10 cellular contexts compared by ENCODE assay signal in genomic region chr7:22723642-22724041, GRCh38. TPM values are rescaled to one million over a fixed set of nuclear protein-coding genes. Genes with fewer than 3 reads are reported as not detected.
DNase-seq lines count a peak whose midpoint lies in the region; ATAC-seq, FAIRE-seq and TF ChIP-seq lines count a peak whose summit lies in the region.
"Had no signal": no experiment of that assay in that cellular context is flagged by ENCODE, and none has a peak within 500 bp of the region (broad histone marks: within the 10 kb centered on the region; RNA-seq: fewer than 3 reads in every experiment).

No MANE protein-coding gene starts in this region.

- H3K9me1 ChIP-seq in K562 (ENCODE audit: control insufficient read depth, insufficient read depth, low read length): no peaks in the 10 kb centered on the region

- no peak for TF ChIP-seq RAD21 in K562 (CRISPR knock-in tag; conservative IDR thresholded peaks at IDR 0.05 in 1 of 2, IDR thresholded peaks at IDR 0.05 in 1 of 2)

- POLR2A ChIA-PET in K562 (lab: Yijun Ruan, JAX): interaction anchor here (0.8 to 4.2 kb wide), 8 partner anchors 11 to 54 kb away, joined by 3 to 21 read pairs (median 3); no protein-coding TSS in a partner anchor

- H3K27ac Mint-ChIP-seq in stimulated activated naive B cell treated with anti-CD40 and anti-IgM and Interleukin-4, amounts not matched to agents 10 μg/mL and 1 μg/mL and 100 μg/mL, for 72 hours: peak overlapping the region; percentile 87
- H3K27ac Mint-ChIP-seq: GM23338 had no signal

- peak overlapping the region; percentile 52 for H2AFZ ChIP-seq in K562 (ENCODE audit: low read depth, low read length)
- H2AFZ ChIP-seq: GM23338 had no signal

- FAIRE-seq in K562 (lab: Jason Lieb, UNC): no peak
- no peak for FAIRE-seq in H54 (lab: Jason Lieb, UNC)

- peaks cover 2% of the 10 kb centered on the region; the same call in 1 of the 3 replicates for H3K79me2 ChIP-seq in K562 (ENCODE audit: control insufficient read depth, insufficient read depth, low read length)

- H3K27me3 Mint-ChIP-seq in stimulated activated naive B cell treated with anti-CD40 and anti-IgM and Interleukin-4, amounts not matched to agents 10 μg/mL and 1 μg/mL and 100 μg/mL, for 72 hours: no peaks in the 10 kb centered on the region

- WGBS in K562 (ENCODE audit: insufficient coverage, low coverage, missing lambda C conversion rate): 93% methylated on average over 4 of the region's 4 CpGs

- H3K4me2 ChIP-seq in K562 (ENCODE audit: insufficient read depth, low read length): no peak overlapping the region
- H3K4me2 ChIP-seq: GM23338 had no signal

- no peak overlapping the region for H3K4me3 ChIP-seq in MG63
- no peak overlapping the region for H3K4me3 ChIP-seq in K562
- no peak overlapping the region for H3K4me3 ChIP-seq in left lung
- H3K4me3 ChIP-seq: GM23338 had no signal

- CTCF ChIA-PET in K562 (lab: Yijun Ruan, JAX; ENCODE audit: low intra/inter-chr PET ratio): interaction anchor here (1.1 kb wide), 1 partner anchor 164 kb away, joined by 3 read pairs; no protein-coding TSS in a partner anchor

- H3K4me1 ChIP-seq in K562 (replicated peaks in 1 of 2; ENCODE audit: control insufficient read depth in 2 of 2, insufficient read depth in 2 of 2, low read length in 2 of 2): peaks cover 16 to 57% of the 10 kb centered on the region in 2 experiments
- peaks cover 26 to 68% of the 10 kb centered on the region in 2 donors for H3K4me1 ChIP-seq in left lung

- H3K9me3 ChIP-seq in MG63 (peaks cover 2% of the 10 kb centered on the region; the same call in 1 of the 2 replicates), K562 (replicated peaks; ENCODE audit: control insufficient read depth, insufficient read depth, low read depth, low read length) (no peaks in the 10 kb centered on the region), left lung (no peaks in the 10 kb centered on the region)

- BruUV-seq in K562 (replicated peaks; lab: Mats Ljungman, UMichigan): no TSS peak

- in situ Hi-C loops in K562 (cut with MboI): loop anchor here (5.0 kb wide), 1 partner anchor 161 kb away; no protein-coding TSS in a partner anchor

- H3K4me3 Mint-ChIP-seq in stimulated activated naive B cell treated with anti-CD40 and anti-IgM and Interleukin-4, amounts not matched to agents 10 μg/mL and 1 μg/mL and 100 μg/mL, for 72 hours: peak overlapping the region; percentile 12 to 64
- H3K4me3 Mint-ChIP-seq: GM23338 had no signal

- H3K27ac ChIP-seq in K562 (ENCODE audit: extremely low read depth, low read depth, low read length) (peak overlapping the region; percentile 27; the same call in 2 of the 3 replicates), left lung (peak overlapping the region; percentile 70 to 82)

- peaks cover 59 to 93% of the 10 kb centered on the region in 2 donors for H3K4me1 Mint-ChIP-seq in stimulated activated naive B cell treated with anti-CD40 and anti-IgM and Interleukin-4, amounts not matched to agents 10 μg/mL and 1 μg/mL and 100 μg/mL, for 72 hours

- no peak overlapping the region for H3K9ac ChIP-seq in K562 (ENCODE audit: insufficient read depth in 1 of 2, low read depth in 2 of 2, low read length in 2 of 2)

- no peak for TF ChIP-seq POLR2A in K562 (conservative IDR thresholded peaks at IDR 0.05)
- no peak for TF ChIP-seq POLR2A in H54 (IDR thresholded peaks at IDR 0.05; ENCODE audit: low read depth, low read length)

- TF ChIP-seq CTCF in K562 (IDR thresholded peaks at IDR 0.05 in 2 of 3, conservative IDR thresholded peaks at IDR 0.05 in 1 of 3; ENCODE audit: insufficient read depth in 2 of 3, low read depth in 1 of 3, low read length in 3 of 3) (no peak), left lung (IDR thresholded peaks at IDR 0.05) (no peak), GM10266 (IDR thresholded peaks at IDR 0.05; ENCODE audit: control insufficient read depth, insufficient read depth, low read depth, missing control alignments) (no peak)

- DNase-seq in MG63 (peak; percentile 50), K562 (ENCODE audit: extremely low read depth in 1 of 4, low spot score in 3 of 4) (peak in 1 of 4 experiments; percentile 2), left lung (peak in 1 of 2 donors; percentile 60), RPMI8226 (no peak), activated T-cell treated with anti-CD3 and anti-CD28 coated beads for 4 hours (no peak), GM10266 (ENCODE audit: extremely low spot score) (no peak), H54 (ENCODE audit: insufficient read length, low spot score) (no peak)
- no peak for DNase-seq in stimulated activated naive B cell treated with anti-CD40 and anti-IgM and Interleukin-4, amounts not matched to agents 10 μg/mL and 1 μg/mL and 100 μg/mL, for 72 hours
- DNase-seq: activated T-cell treated with anti-CD3 and anti-CD28 coated beads, Interleukin-2, amount 50 U/mL, for 1 hour had no signal

- no peaks in the 10 kb centered on the region for H3K27me3 ChIP-seq in MG63
- H3K27me3 ChIP-seq in K562 (ENCODE audit: control insufficient read depth in 2 of 2, insufficient read depth in 2 of 2, low read length in 2 of 2): no peaks in the 10 kb centered on the region
- H3K27me3 ChIP-seq in left lung: peaks cover 0 to 12% of the 10 kb centered on the region in 2 donors

- ATAC-seq in K562 (no peak), left lung (peak; percentile 38)
- no peak for ATAC-seq in stimulated activated naive B cell treated with anti-CD40 and anti-IgM and Interleukin-4, amounts not matched to agents 10 μg/mL and 1 μg/mL and 100 μg/mL, for 72 hours (replicated peaks)
- ATAC-seq: GM23338 had no signal

- H3K36me3 ChIP-seq in MG63 (no peaks in the 10 kb centered on the region; the same call in 1 of the 2 replicates), K562 (ENCODE audit: control insufficient read depth, insufficient read depth, low read length) (no peaks in the 10 kb centered on the region), left lung (no peaks in the 10 kb centered on the region)

- TF ChIP-seq EP300 in K562 (IDR thresholded peaks at IDR 0.05; ENCODE audit: low read length): no peak

- H3K9me3 Mint-ChIP-seq in stimulated activated naive B cell treated with anti-CD40 and anti-IgM and Interleukin-4, amounts not matched to agents 10 μg/mL and 1 μg/mL and 100 μg/mL, for 72 hours: no peaks in the 10 kb centered on the region
- H3K9me3 Mint-ChIP-seq: GM23338 had no signal

- intact Hi-C loops in K562 (cut with micrococcal nuclease) (no loop called here), left lung (cut with DNase I) (no loop called here)

- no peaks in the 10 kb centered on the region for H4K20me1 ChIP-seq in K562 (replicated peaks; ENCODE audit: control insufficient read depth, insufficient read depth, low read length)

- peaks cover 6 to 11% of the 10 kb centered on the region in 2 donors for H3K36me3 Mint-ChIP-seq in stimulated activated naive B cell treated with anti-CD40 and anti-IgM and Interleukin-4, amounts not matched to agents 10 μg/mL and 1 μg/mL and 100 μg/mL, for 72 hours

TF ChIP-seq in K562, 482 proteins besides CTCF, POLR2A, EP300 and RAD21 (continues in another document):
- TF ChIP-seq ATF2 (CRISPR knock-in tag; IDR thresholded peaks at IDR 0.05): no peak
- TF ChIP-seq FOXA3 (CRISPR knock-in tag; conservative IDR thresholded peaks at IDR 0.05 in 1 of 2, IDR thresholded peaks at IDR 0.05 in 1 of 2): no peak
- TF ChIP-seq CTBP1 (IDR thresholded peaks at IDR 0.05; ENCODE audit: borderline replicate concordance): 0 out of 2 replicates have a peak, but pooled peaks have one; percentile 7
- TF ChIP-seq CEBPB (tag; IDR thresholded peaks at IDR 0.05): peak; percentile 62
- TF ChIP-seq TAF1 (IDR thresholded peaks at IDR 0.05; ENCODE audit: control insufficient read depth, extremely low read depth, insufficient read depth, low read length, severe bottlenecking): no peak
- TF ChIP-seq GTF2F1 (IDR thresholded peaks at IDR 0.05; ENCODE audit: low read depth, low read length): no peak
- no peak for TF ChIP-seq NR2C1 (IDR thresholded peaks at IDR 0.05)
- no peak for TF ChIP-seq NR2C1 (tag; IDR thresholded peaks at IDR 0.05)
- TF ChIP-seq ZNF134 (CRISPR knock-in tag; conservative IDR thresholded peaks at IDR 0.05): no peak
- no peak for TF ChIP-seq MAZ (CRISPR knock-in tag; conservative IDR thresholded peaks at IDR 0.05 in 1 of 2, IDR thresholded peaks at IDR 0.05 in 1 of 2)
- peak; percentile 37 for TF ChIP-seq CEBPG (CRISPR knock-in tag; IDR thresholded peaks at IDR 0.05)
- TF ChIP-seq CEBPG (tag; conservative IDR thresholded peaks at IDR 0.05 in 1 of 2, IDR thresholded peaks at IDR 0.05 in 1 of 2): peak; percentile 67 to 85
- TF ChIP-seq NR4A1 (CRISPR knock-in tag; IDR thresholded peaks at IDR 0.05): no peak
- TF ChIP-seq NR4A1 (tag; IDR thresholded peaks at IDR 0.05): no peak

RNA-seq across cellular contexts. Expression of gene IL6, which starts 3.4 kb away (rescaled TPM):
- total RNA-seq in MG63 (2014; rRNA removed; shearing (Covaris generic); ENCODE audit: low replicate concordance): 5.2 and 13.7 TPM in 2 replicates
- 5.2 and 5.4 TPM in 2 replicates for total RNA-seq in K562 (2011; cell fraction: chromatin; rRNA removed; ENCODE audit: low replicate concordance)
- 2.2 and 6.7 TPM in 2 replicates for total RNA-seq in K562 (2011; cell fraction: nucleolus; rRNA removed)
- 1.9 and 7.3 TPM in 2 replicates for total RNA-seq in K562 (2011; cell fraction: nucleoplasm; rRNA removed)
- total RNA-seq in K562 (2014; rRNA removed): 1.1 and 1.2 TPM in 2 replicates
- 1.3 and 1.5 TPM in 2 replicates for total RNA-seq in K562 (2014; rRNA removed; fragmentation: Illumina TruSeq; extraction: Trizol)
- 0.68 and 0.76 TPM in 2 replicates for total RNA-seq in K562 (2015; rRNA removed; fragmentation: Illumina TruSeq; extraction: Trizol)
- total RNA-seq in K562 (2021): 0.94 and 1.5 TPM in 2 replicates
- 1.2 and 1.6 TPM in 2 replicates for polyA plus RNA-seq in K562 (2011; rRNA removed)
- polyA plus RNA-seq in K562 (2011; cell fraction: cytosol; rRNA removed): 0.48 and 0.63 TPM in 2 replicates
- 3.0 and 4.2 TPM in 2 replicates for polyA plus RNA-seq in K562 (2011; cell fraction: nucleus; rRNA removed)
- 1.1 and 2.5 TPM in 2 replicates for polyA plus RNA-seq in K562 (2012)
- polyA plus RNA-seq in K562 (2014; fragmentation: Illumina TruSeq; extraction: Trizol): 2.0 and 2.2 TPM in 2 replicates
- polyA plus RNA-seq in K562 (2014; fragmentation: Nextera tagmentation; extraction: Ambion mirVana): 1 to 10 TPM; 1.5 to 2.9 TPM
- 1.2 and 2.2 TPM in 2 replicates for polyA plus RNA-seq in K562 (2014; rRNA removed)
- 0.57 and 1.1 TPM in 2 replicates for polyA minus RNA-seq in K562 (2011; rRNA and poly(A)+ RNA removed)
- 1.4 and 1.5 TPM in 2 replicates for polyA minus RNA-seq in K562 (2011; cell fraction: cytosol; rRNA and poly(A)+ RNA removed)
- polyA minus RNA-seq in K562 (2011; cell fraction: nucleus; rRNA and poly(A)+ RNA removed): 2.4 TPM in 2 replicates
- total RNA-seq in left lung: 1 to 10 TPM; 2.1 to 9.4 TPM
- total RNA-seq: GM23338 had no signal
